In genomic region chr11:70604221-70604620, GRCh38 we compare ENCODE assay signal across 20 cellular contexts.
"Had no signal": no experiment of that assay in that cellular context is flagged by ENCODE, and none has a peak within 500 bp of the region (broad histone marks: within the 10 kb centered on the region; RNA-seq: fewer than 3 reads in every experiment).

No MANE protein-coding gene starts in this region.

- H3K27ac ChIP-seq: hepatocyte, neural progenitor cell, parathyroid adenoma, right lobe of liver, spleen, thoracic aorta, transverse colon had no signal

- H3K4me3 ChIP-seq: hepatocyte, mucosa of descending colon, neural progenitor cell, prostate gland, right lobe of liver, spleen, thoracic aorta, transverse colon had no signal

- H3K9ac ChIP-seq: neural progenitor cell, parathyroid adenoma had no signal

- H2AFZ ChIP-seq: hepatocyte, neural progenitor cell, parathyroid adenoma had no signal

- H3K4me1 ChIP-seq: prostate gland, spleen, transverse colon had no signal

- ATAC-seq: mucosa of descending colon; naive thymus-derived CD8-positive, alpha-beta T cell; right lobe of liver; stimulated activated memory B cell treated with anti-CD40 and anti-IgM and Interleukin-4, amounts not matched to agents 10 μg/mL and 1 μg/mL and 100 μg/mL, for 72 hours had no signal

- H3K36me3 ChIP-seq: neural progenitor cell, prostate gland, right lobe of liver, spleen, thoracic aorta, transverse colon had no signal

- H3K9me3 ChIP-seq: mucosa of descending colon, prostate gland, right lobe of liver, spleen, thoracic aorta, transverse colon had no signal

- H3K4me2 ChIP-seq: hepatocyte, neural progenitor cell had no signal

- H3K27me3 ChIP-seq: hepatocyte, neural progenitor cell, right lobe of liver, transverse colon had no signal

- DNase-seq: endodermal cell; erythroblast; foreskin melanocyte; head of caudate nucleus; occipital lobe; retina; spleen; stimulated activated CD4-positive, alpha-beta T cell treated with anti-CD3 and anti-CD28 coated beads, Interleukin-15, amount 100 ng/mL, for 24 hours; stimulated activated CD4-positive, alpha-beta T cell treated with anti-CD3 and anti-CD28 coated beads, Interleukin-1b, Interleukin-23, amount 100 ng/mL, for 48 hours; stimulated activated CD4-positive, alpha-beta T cell treated with anti-CD3 and anti-CD28 coated beads, Interleukin-4, amount 100 ng/mL, for 24 hours; transverse colon had no signal

- H3K79me2 ChIP-seq: hepatocyte, parathyroid adenoma had no signal
